Comparison of ENCODE assay signal across 10 cellular contexts in genomic region chr2:159091381-159091780, GRCh38.
DNase-seq lines count a peak whose midpoint lies in the region; ATAC-seq and TF ChIP-seq lines count a peak whose summit lies in the region.
"Had no signal": no experiment of that assay in that cellular context is flagged by ENCODE, and none has a peak within 500 bp of the region (broad histone marks: within the 10 kb centered on the region; RNA-seq: fewer than 3 reads in every experiment).

No MANE protein-coding gene starts in this region.

- peak overlapping the region; percentile 31 for H3K4me3 Mint-ChIP-seq in activated CD4-positive, alpha-beta T cell treated with anti-CD3 and anti-CD28 coated beads, Interleukin-2, amount 10 ng/mL, durations not matched to agents 24 days and 14 days

- peaks cover 27% of the 10 kb centered on the region for H3K4me1 Mint-ChIP-seq in activated CD4-positive, alpha-beta T cell treated with anti-CD3 and anti-CD28 coated beads, Interleukin-2, amount 10 ng/mL, durations not matched to agents 24 days and 14 days

- H3K27me3 Mint-ChIP-seq in activated CD4-positive, alpha-beta T cell treated with anti-CD3 and anti-CD28 coated beads, Interleukin-2, amount 10 ng/mL, durations not matched to agents 24 days and 14 days: no peaks in the 10 kb centered on the region
- H3K27me3 Mint-ChIP-seq: activated T-cell treated with anti-CD3 and anti-CD28 coated beads, Interleukin-2, amount 50 U/mL, for 24 hours had no signal

- no peak for DNase-seq in activated CD4-positive, alpha-beta T cell treated with anti-CD3 and anti-CD28 coated beads, Interleukin-2, amount 10 ng/mL, durations not matched to agents 24 days and 14 days
- DNase-seq in activated CD4-positive, alpha-beta T cell treated with anti-CD3 and anti-CD28 coated beads for 48 hours: no peak
- DNase-seq in adrenal gland (no peak), hepatic stellate cell (ENCODE audit: low spot score) (peak; percentile 39), suprapubic skin (ENCODE audit: low spot score in 2 of 2) (no peak), ureter (ENCODE audit: low spot score) (no peak), medulla oblongata (ENCODE audit: extremely low spot score) (no peak)
- DNase-seq: 8988T; activated T-cell treated with anti-CD3 and anti-CD28 coated beads, Interleukin-2, amount 50 U/mL, for 24 hours had no signal

- ATAC-seq in GM21447 (IDR thresholded peaks at IDR 0.05; ENCODE audit: unreplicated experiment): no peak

- no peaks in the 10 kb centered on the region for H3K36me3 Mint-ChIP-seq in activated CD4-positive, alpha-beta T cell treated with anti-CD3 and anti-CD28 coated beads, Interleukin-2, amount 10 ng/mL, durations not matched to agents 24 days and 14 days (ENCODE audit: low read depth)

- no peaks in the 10 kb centered on the region for H3K36me3 ChIP-seq in adrenal gland (replicated peaks in 1 of 2)
- no peaks in the 10 kb centered on the region for H3K36me3 ChIP-seq in suprapubic skin

- H3K27ac ChIP-seq in adrenal gland (peak overlapping the region in 3 of 5 donors; percentile 2 to 45 (median 42)), suprapubic skin (peak overlapping the region; percentile 62)

- TF ChIP-seq EP300 in suprapubic skin (IDR thresholded peaks at IDR 0.05): no peak

- TF ChIP-seq CTCF in adrenal gland (IDR thresholded peaks at IDR 0.05) (no peak), suprapubic skin (IDR thresholded peaks at IDR 0.05) (no peak)

- H3K4me3 ChIP-seq in adrenal gland (no peak overlapping the region), suprapubic skin (no peak overlapping the region)

- TF ChIP-seq POLR2A in adrenal gland (IDR thresholded peaks at IDR 0.05): no peak
- no peak for TF ChIP-seq POLR2A in suprapubic skin (IDR thresholded peaks at IDR 0.05)

- H3K4me1 ChIP-seq in adrenal gland (replicated peaks in 1 of 2) (peaks cover 19 to 59% of the 10 kb centered on the region in 2 donors), suprapubic skin (peaks cover 73% of the 10 kb centered on the region)

- H3K9me3 ChIP-seq in adrenal gland (replicated peaks in 1 of 3) (no peaks in the 10 kb centered on the region), suprapubic skin (no peaks in the 10 kb centered on the region)

- peaks cover 4% of the 10 kb centered on the region for H3K9me3 Mint-ChIP-seq in activated CD4-positive, alpha-beta T cell treated with anti-CD3 and anti-CD28 coated beads, Interleukin-2, amount 10 ng/mL, durations not matched to agents 24 days and 14 days

- WGBS in adrenal gland, 4 donors: 11 to 30% (median 22%) methylated on average over 2 of the region's 2 CpGs
- 11% methylated on average over 2 of the region's 2 CpGs for WGBS in suprapubic skin

- no peak overlapping the region for H3K27ac Mint-ChIP-seq in activated CD4-positive, alpha-beta T cell treated with anti-CD3 and anti-CD28 coated beads, Interleukin-2, amount 10 ng/mL, durations not matched to agents 24 days and 14 days
- H3K27ac Mint-ChIP-seq: activated T-cell treated with anti-CD3 and anti-CD28 coated beads, Interleukin-2, amount 50 U/mL, for 24 hours had no signal

- H3K27me3 ChIP-seq in adrenal gland (no peaks in the 10 kb centered on the region), suprapubic skin (no peaks in the 10 kb centered on the region)

- intact Hi-C loops in activated CD4-positive, alpha-beta T cell treated with anti-CD3 and anti-CD28 coated beads, Interleukin-2, amount 10 ng/mL, durations not matched to agents 24 days and 14 days (cut with micrococcal nuclease): no loop called here
- intact Hi-C loops in adrenal gland (cut with DNase I): loop anchor here in 1 of 2 donors (10.0 kb wide), 1 partner anchor 47 kb away; no protein-coding TSS in a partner anchor
